In the genomic region with DNA sequence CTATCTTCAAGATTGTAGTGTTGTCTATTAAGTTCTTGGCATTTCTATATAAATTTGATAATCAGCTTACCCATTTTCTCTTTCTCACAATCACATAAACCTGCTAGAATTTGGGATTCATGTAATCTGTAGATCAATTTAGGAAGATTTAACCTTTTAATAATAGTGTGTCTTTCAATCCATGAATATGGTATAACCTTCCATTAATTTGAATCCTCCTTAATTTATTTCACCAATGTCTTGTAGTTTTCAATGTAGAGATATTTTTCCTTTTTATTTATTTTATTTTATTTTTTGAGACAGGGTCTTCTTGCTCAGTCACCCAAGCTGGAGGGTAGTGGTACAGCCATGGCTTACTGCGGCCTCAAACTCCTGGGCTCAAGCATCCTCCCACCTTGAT, we compare ENCODE assay signal across 8 cellular contexts.
"Had no signal": no experiment of that assay in that cellular context is flagged by ENCODE, and none has a peak within 500 bp of the region (broad histone marks: within the 10 kb centered on the region; RNA-seq: fewer than 3 reads in every experiment).

No MANE protein-coding gene starts in this region.

- ATAC-seq: HepG2 had no signal

- H3K4me2 ChIP-seq: KMS-11 had no signal

- H3K27ac ChIP-seq: HL-60, KMS-11 had no signal

- FAIRE-seq: HepG2, HTR-8/SVneo had no signal

- H3K9ac ChIP-seq: KMS-11 had no signal

- DNase-seq: IMR-90, Karpas-422, KBM-7, KG1 had no signal
